ENCODE assay signal across 8 cellular contexts in genomic region chr10:59177031-59177861, GRCh38. TPM values are rescaled to one million over a fixed set of nuclear protein-coding genes. Genes with fewer than 3 reads are reported as not detected.
DNase-seq lines count a peak whose midpoint lies in the region; ATAC-seq and TF ChIP-seq lines count a peak whose summit lies in the region.

No MANE protein-coding gene starts in this region.

- no peak for TF ChIP-seq CTCF in gastrocnemius medialis (IDR thresholded peaks at IDR 0.05 in 4 of 5, conservative IDR thresholded peaks at IDR 0.05 in 1 of 5)

- peak in 1 of 2 donors; percentile 80 for ATAC-seq in gastrocnemius medialis
- no peak for ATAC-seq in GM21619 (IDR thresholded peaks at IDR 0.05; ENCODE audit: unreplicated experiment)
- no peak for ATAC-seq in HG03097 (IDR thresholded peaks at IDR 0.05; ENCODE audit: low FRiP score, unreplicated experiment)

- no peaks in the 10 kb centered on the region for H3K36me3 ChIP-seq in iPS-15b (ENCODE audit: control insufficient read depth, insufficient read depth, low read length)
- H3K36me3 ChIP-seq in gastrocnemius medialis, result no peaks in the 10 kb centered on the region

- H3K9me3 ChIP-seq in iPS-15b (ENCODE audit: control insufficient read depth, insufficient read depth, low read length), result no peaks in the 10 kb centered on the region
- H3K9me3 ChIP-seq in gastrocnemius medialis, result no peaks in the 10 kb centered on the region

- DNase-seq in DMS153 treated with DMSO at 0.1 percent for 48 hours (lab: John Stamatoyannopoulos, UW; ENCODE audit: unreplicated experiment), result peak; percentile 61
- peak; percentile 56 for DNase-seq in NCI-H1092 (lab: John Stamatoyannopoulos, UW)
- DNase-seq in astrocyte of the hippocampus (ENCODE audit: low read depth, low spot score), result peak; percentile 91
- no peak for DNase-seq in gastrocnemius medialis
- DNase-seq in activated CD4-positive, alpha-beta T cell treated with anti-CD3 and anti-CD28 coated beads, Interleukin-2, amount 50 U/mL, for 48 hours, result no peak

- H3K4me1 ChIP-seq in iPS-15b (ENCODE audit: control insufficient read depth, insufficient read depth, low read length) (no peaks in the 10 kb centered on the region), gastrocnemius medialis (peaks cover 0 to 5% of the 10 kb centered on the region in 2 donors)

- no peak overlapping the region for H3K9ac ChIP-seq in iPS-15b (ENCODE audit: low read depth, low read length)

- peaks cover 38% of the 10 kb centered on the region for H3K27me3 ChIP-seq in iPS-15b (ENCODE audit: control insufficient read depth, insufficient read depth, low read length)
- H3K27me3 ChIP-seq in gastrocnemius medialis, result peaks cover 8 to 37% (median 35%) of the 10 kb centered on the region in 3 donors

- in situ Hi-C loops in gastrocnemius medialis (cut with MboI; ENCODE audit: low sequenced_read_pairs in 4 of 4), result no loop called here

- H3K27ac ChIP-seq in gastrocnemius medialis, result no peak overlapping the region

- no peak for TF ChIP-seq POLR2A in gastrocnemius medialis (IDR thresholded peaks at IDR 0.05)

- intact Hi-C loops in gastrocnemius medialis (cut with DNase I; ENCODE audit: low total_unique reads), result no loop called here

- H3K4me3 ChIP-seq in iPS-15b (ENCODE audit: low read depth, low read length) (peak overlapping the region; percentile 37), gastrocnemius medialis (peak overlapping the region; percentile 39 to 57 (median 44))

RNA-seq across cellular contexts. Expression of gene PHYHIPL, which starts 0.8 kb away (rescaled TPM):
- under 1 TPM in 1 of 4 donors, not detected in 3; 0.32 TPM for total RNA-seq in gastrocnemius medialis

Comparison
In these comparisons a context has a peak if more than half of its experiments do, and no peak if none do; other contexts are left out.
1. DNase-seq: peak in DMS153 treated with DMSO at 0.1 percent for 48 hours (single experiment), NCI-H1092 (single experiment) and astrocyte of the hippocampus (single experiment); none in gastrocnemius medialis (0 of 2) and activated CD4-positive, alpha-beta T cell treated with anti-CD3 and anti-CD28 coated beads, Interleukin-2, amount 50 U/mL, for 48 hours (0 of 2).